Comparison of ENCODE assay signal across 8 cellular contexts in genomic region chr16:14302031-14302398, GRCh38.
DNase-seq lines count a peak whose midpoint lies in the region; ATAC-seq and TF ChIP-seq lines count a peak whose summit lies in the region.

No MANE protein-coding gene starts in this region.

- peak overlapping the region; percentile 75 for H3K4me3 Mint-ChIP-seq in Caco-2 (ENCODE audit: unreplicated experiment)

- POLR2A ChIA-PET in Caco-2 (lab: Charles Lee), result no interaction called here

- H3K4me1 ChIP-seq in Caco-2, result 0 out of 2 replicates have a peak, but pooled peaks cover 5% of the 10 kb centered on the region
- peaks cover 0 to 4% of the 10 kb centered on the region in 2 donors for H3K4me1 ChIP-seq in lung (ENCODE audit: control insufficient read depth in 2 of 2, insufficient read depth in 2 of 2, low read length in 2 of 2)
- H3K4me1 ChIP-seq in transverse colon, result peaks cover 5 to 36% (median 12%) of the 10 kb centered on the region in 4 donors

- H3K27ac ChIP-seq in dorsolateral prefrontal cortex (peak overlapping the region in 49 of 59 donors; percentile 8 to 90 (median 69)), lung (ENCODE audit: low read depth in 1 of 2, low read length in 1 of 2) (peak overlapping the region in 1 of 2 donors; percentile 76), transverse colon (peak overlapping the region; percentile 76 to 89 (median 82))

- no peaks in the 10 kb centered on the region for H3K27me3 Mint-ChIP-seq in Caco-2 (ENCODE audit: insufficient read depth, unreplicated experiment)

- H3K27me3 ChIP-seq in Caco-2 (replicated peaks; ENCODE audit: control insufficient read depth, insufficient read depth, low read length) (no peaks in the 10 kb centered on the region), dorsolateral prefrontal cortex (no peaks in the 10 kb centered on the region), lung (ENCODE audit: control insufficient read depth, insufficient read depth) (no peaks in the 10 kb centered on the region), transverse colon (peaks cover 23% of the 10 kb centered on the region)

- H3K4me3 ChIP-seq in Caco-2 (ENCODE audit: low read depth, low read length), result peak overlapping the region; percentile 78
- peak overlapping the region; percentile 53 to 93 (median 85) for H3K4me3 ChIP-seq in dorsolateral prefrontal cortex
- peak overlapping the region; percentile 76 for H3K4me3 ChIP-seq in lung
- H3K4me3 ChIP-seq in transverse colon, result peak overlapping the region; percentile 53 to 86 (median 73)

- 0 to 2% methylated on average over 17 to 33 of the region's 37 CpGs for WGBS in lung, 2 donors
- 0% methylated on average over 8 of the region's 37 CpGs; no CpG with 5 or more reads in 1 of the 2 donors for WGBS in transverse colon (ENCODE audit: low coverage in 1 of 2), 2 donors

- peak; percentile 60 for ATAC-seq in HG03196 (IDR thresholded peaks at IDR 0.05; ENCODE audit: unreplicated experiment)
- ATAC-seq in lung (ENCODE audit: insufficient read depth, low FRiP score), result peak; percentile 56

- BruUV-seq in Caco-2 (replicated peaks; lab: Mats Ljungman, UMichigan), result no TSS peak

- no peak overlapping the region for H3K27ac Mint-ChIP-seq in Caco-2 (ENCODE audit: unreplicated experiment)

- in situ Hi-C loops in transverse colon (cut with MboI; ENCODE audit: low pct_ligation_motif_present in 1 of 4, low pct_unique_long_range_greater_than_20kb in 1 of 4, low sequenced_read_pairs in 3 of 4), result loop anchor here in 2 of 4 donors (10.0 kb wide), 1 partner anchor 223 kb away; no protein-coding TSS in a partner anchor

- CTCF ChIA-PET in Caco-2 (lab: Charles Lee), result no interaction called here

- TF ChIP-seq CTCF in Caco-2 (IDR thresholded peaks at IDR 0.05; ENCODE audit: insufficient read depth in 1 of 2, low read depth in 1 of 2, low read length in 1 of 2, severe bottlenecking in 1 of 2, unreplicated experiment in 1 of 2) (no peak), dorsolateral prefrontal cortex (IDR thresholded peaks at IDR 0.05 in 54 of 56, conservative IDR thresholded peaks at IDR 0.05 in 2 of 56; ENCODE audit: low read depth in 1 of 56, partially characterized antibody in 56 of 56) (no peak), lung (IDR thresholded peaks at IDR 0.05; ENCODE audit: control extremely low read depth, extremely low read depth) (no peak), transverse colon (IDR thresholded peaks at IDR 0.05) (no peak)

- H3K36me3 Mint-ChIP-seq in Caco-2 (ENCODE audit: insufficient read depth, unreplicated experiment), result no peaks in the 10 kb centered on the region

- DNase-seq in Caco-2 (peak in 1 of 2 experiments; percentile 69), RKO (ENCODE audit: low spot score) (peak; percentile 66), dorsolateral prefrontal cortex (peak in 1 of 10 donors; percentile 62), lung (ENCODE audit: low spot score) (no peak), transverse colon (peak; percentile 59), iPS-NIHi7 (ENCODE audit: extremely low spot score) (no peak)

- H3K36me3 ChIP-seq in Caco-2 (ENCODE audit: control insufficient read depth, insufficient read depth, low read length), result no peaks in the 10 kb centered on the region
- no peaks in the 10 kb centered on the region for H3K36me3 ChIP-seq in lung (ENCODE audit: control insufficient read depth in 2 of 2, insufficient read depth in 2 of 2, low read length in 2 of 2)
- no peaks in the 10 kb centered on the region for H3K36me3 ChIP-seq in transverse colon

- H3K9me3 ChIP-seq in Caco-2 (no peaks in the 10 kb centered on the region), lung (ENCODE audit: control insufficient read depth in 2 of 2, insufficient read depth in 1 of 2, low read length in 1 of 2) (no peaks in the 10 kb centered on the region), transverse colon (no peaks in the 10 kb centered on the region)

- no peaks in the 10 kb centered on the region for H3K4me1 Mint-ChIP-seq in Caco-2 (ENCODE audit: low read depth, unreplicated experiment)

- TF ChIP-seq EP300 in transverse colon (IDR thresholded peaks at IDR 0.05; ENCODE audit: low read depth), result no peak

- intact Hi-C loops in Caco-2 (cut with micrococcal nuclease; ENCODE audit: unreplicated experiment), result no loop called here
- intact Hi-C loops in dorsolateral prefrontal cortex (cut with DNase I), result loop anchor here (5.0 to 10.0 kb wide), 3 partner anchors 93 to 225 kb away; no protein-coding TSS in a partner anchor
- intact Hi-C loops in transverse colon (cut with DNase I; ENCODE audit: low total_unique reads), result no loop called here

- H3K9me3 Mint-ChIP-seq in Caco-2 (ENCODE audit: unreplicated experiment), result no peaks in the 10 kb centered on the region

- peak; percentile 53 for TF ChIP-seq POLR2A in GM19193 (IDR thresholded peaks at IDR 0.05; ENCODE audit: extremely low read depth, insufficient read depth, insufficient read length)
- TF ChIP-seq POLR2A in transverse colon (IDR thresholded peaks at IDR 0.05), result no peak

Comparison
In these comparisons a context has a peak if more than half of its experiments do, and no peak if none do; other contexts are left out.
1. DNase-seq: peak in RKO (single experiment) and transverse colon (single experiment); none in lung (single experiment) and iPS-NIHi7 (single experiment).
2. intact Hi-C loops: an anchor here in dorsolateral prefrontal cortex (5.0 to 10.0 kb wide); none called in Caco-2 and transverse colon.
3. Peak in every context shown above with its lines, with median percentiles within 50 percentile points of each other: H3K4me3 ChIP-seq.